ENCODE assay signal across 8 cellular contexts in the genomic region with DNA sequence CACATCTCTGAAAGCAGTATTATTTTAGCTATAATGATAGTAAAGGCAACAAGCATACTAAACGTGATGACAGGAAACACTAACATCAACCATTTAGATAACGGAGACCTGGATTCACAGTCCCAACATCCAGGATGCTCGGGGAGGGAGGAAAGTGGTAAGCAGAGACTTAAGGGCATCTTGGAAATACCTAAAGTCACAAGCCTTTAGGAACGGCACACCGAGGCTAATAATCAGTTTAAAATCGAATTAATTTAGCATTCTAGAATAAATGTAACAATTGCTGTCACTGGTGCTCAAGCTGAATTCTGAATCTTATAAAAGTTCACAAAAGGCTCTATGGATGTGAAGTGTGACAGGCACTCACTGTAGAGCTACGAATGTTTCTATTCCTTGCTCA. TPM values are rescaled to one million over a fixed set of nuclear protein-coding genes. Genes with fewer than 3 reads are reported as not detected.
A peak's percentile ranks its signal among the peaks of the same experiment; 100 is the strongest.
DNase-seq lines count a peak whose midpoint lies in the region; ATAC-seq and TF ChIP-seq lines count a peak whose summit lies in the region.

No MANE protein-coding gene starts in this region.

- H2AK5ac ChIP-seq in IMR-90 (ENCODE audit: low read depth, low read length) = peak overlapping the region; percentile 3; the same call in 1 of the 2 replicates

- peaks cover 3% of the 10 kb centered on the region; the same call in 1 of the 2 replicates for H3K4me1 ChIP-seq in IMR-90 (ENCODE audit: control insufficient read depth, insufficient read depth, low read length)
- H3K4me1 ChIP-seq in mucosa of rectum (ENCODE audit: control insufficient read depth in 2 of 2, insufficient read depth in 2 of 2, low read length in 2 of 2) = peaks cover 3 to 21% of the 10 kb centered on the region in 2 donors

- H3K4ac ChIP-seq in IMR-90 (ENCODE audit: low read depth, low read length) = peak overlapping the region; percentile 91

- H3K56ac ChIP-seq in IMR-90 (ENCODE audit: extremely low read depth, insufficient read depth, low read length) = peak overlapping the region; percentile 83

- POLR2A ChIA-PET in IMR-90 (lab: Charles Lee; ENCODE audit: unreplicated experiment) = interaction anchor here (0.6 kb wide), 4 partner anchors 32 to 426 kb away, joined by 3 to 16 read pairs (median 9); no protein-coding TSS in a partner anchor

- DNase-seq in Ammon's horn (ENCODE audit: low spot score) (peak; percentile 21), IMR-90 (no peak), cardiac fibroblast (ENCODE audit: low read depth in 2 of 2) (peak in 1 of 2 donors; percentile 26), OCI-M2 (lab: John Stamatoyannopoulos, UW; ENCODE audit: unreplicated experiment) (no peak), ecto neural progenitor cell (ENCODE audit: low spot score) (no peak), left lobe of liver (ENCODE audit: low spot score) (no peak)

- H3K36me3 ChIP-seq in IMR-90 (ENCODE audit: control insufficient read depth, insufficient read depth, low read length) (no peaks in the 10 kb centered on the region), mucosa of rectum (ENCODE audit: control insufficient read depth in 2 of 2, insufficient read depth in 2 of 2, low read length in 2 of 2) (no peaks in the 10 kb centered on the region)

- BruUV-seq in IMR-90 (replicated peaks; lab: Mats Ljungman, UMichigan) = no TSS peak

- 0 out of 3 replicates have a peak overlapping the region, but pooled peaks have one; percentile 12 for H2BK15ac ChIP-seq in IMR-90 (ENCODE audit: low read depth, low read length)

- H3K23ac ChIP-seq in IMR-90 (ENCODE audit: low read depth, low read length) = peak overlapping the region; percentile 98; the same call in 1 of the 2 replicates

- peak overlapping the region; percentile 99 for H3K4me3 ChIP-seq in IMR-90 (ENCODE audit: insufficient read depth, low read depth, low read length)
- peak overlapping the region; percentile 79 to 81 for H3K4me3 ChIP-seq in cardiac fibroblast (replicated peaks in 1 of 2; ENCODE audit: low read depth in 2 of 2, low read length in 2 of 2)
- H3K4me3 ChIP-seq in mucosa of rectum (ENCODE audit: low read length in 2 of 2) = peak overlapping the region; percentile 95

- peak overlapping the region; percentile 17 for H3K14ac ChIP-seq in IMR-90 (replicated peaks; ENCODE audit: low read depth, low read length)

- peak overlapping the region; percentile 95 for H3K27ac ChIP-seq in IMR-90 (ENCODE audit: insufficient read depth, low read length)
- no peak overlapping the region for H3K27ac ChIP-seq in mucosa of rectum (ENCODE audit: low read depth in 2 of 2, low read length in 2 of 2)

- TF ChIP-seq POLR2A in IMR-90 (IDR thresholded peaks at IDR 0.05; ENCODE audit: low read depth, low read length) = no peak

- dilution Hi-C loops in IMR-90 (cut with HindIII; ENCODE audit: low sequenced_read_pairs, unreplicated experiment) = no loop called here

- H3K27me3 ChIP-seq in IMR-90 (ENCODE audit: control insufficient read depth, insufficient read depth, low read length) (no peaks in the 10 kb centered on the region), mucosa of rectum (ENCODE audit: control insufficient read depth in 2 of 2, insufficient read depth in 2 of 2, low read length in 2 of 2) (no peaks in the 10 kb centered on the region)

- H2AFZ ChIP-seq in IMR-90 (replicated peaks; ENCODE audit: low read length, poor library complexity) = no peak overlapping the region

- peaks cover 25% of the 10 kb centered on the region; the same call in 1 of the 2 replicates for H4K20me1 ChIP-seq in IMR-90 (ENCODE audit: insufficient read depth, low read length)

- H3K9me3 ChIP-seq in IMR-90 (ENCODE audit: control insufficient read depth, insufficient read depth, low read length) = no peaks in the 10 kb centered on the region
- H3K9me3 ChIP-seq in mucosa of rectum (ENCODE audit: control insufficient read depth in 2 of 2, low read length in 2 of 2) = no peaks in the 10 kb centered on the region

- H3K79me1 ChIP-seq in IMR-90 (ENCODE audit: low read depth in 1 of 2, low read length in 2 of 2) = peaks cover 21 to 50% of the 10 kb centered on the region in 2 experiments

- intact Hi-C loops in IMR-90 (cut with micrococcal nuclease) = loop anchor here (5.0 to 10.0 kb wide), 5 partner anchors 162 to 852 kb away; no protein-coding TSS in a partner anchor

- peak overlapping the region; percentile 2; the same call in 1 of the 2 replicates for H4K91ac ChIP-seq in IMR-90 (ENCODE audit: insufficient read depth, low read depth, low read length)

- H3K18ac ChIP-seq in IMR-90 (ENCODE audit: low read depth, low read length) = peak overlapping the region; percentile 66; the same call in 1 of the 2 replicates

- H2AK9ac ChIP-seq in IMR-90 (replicated peaks; ENCODE audit: low read depth, low read length, poor library complexity) = no peak overlapping the region

- H2BK20ac ChIP-seq in IMR-90 (ENCODE audit: low read depth, low read length) = no peak overlapping the region

- no peak for ATAC-seq in IMR-90 (ENCODE audit: low read depth)
- no peak for ATAC-seq in esophagus mucosa
- ATAC-seq in left lobe of liver = no peak

- H4K5ac ChIP-seq in IMR-90 (ENCODE audit: low read depth, low read length) = peak overlapping the region; percentile 8; the same call in 1 of the 2 replicates

- CTCF ChIA-PET in IMR-90 (lab: Yijun Ruan, JAX) = interaction anchor here (0.6 to 1.4 kb wide), 2 partner anchors 10 to 151 kb away, joined by 3 to 4 read pairs; no protein-coding TSS in a partner anchor

- H3K9ac ChIP-seq in IMR-90 (ENCODE audit: low read depth, low read length) (peak overlapping the region; percentile 95), mucosa of rectum (ENCODE audit: low read depth in 1 of 2, low read length in 2 of 2) (peak overlapping the region; percentile 38 to 91)

- peak overlapping the region; percentile 99 for H3K4me2 ChIP-seq in IMR-90 (ENCODE audit: low read depth, low read length)

- TF ChIP-seq CTCF in IMR-90 (conservative IDR thresholded peaks at IDR 0.05; ENCODE audit: low read depth, low read length) = no peak
- no peak for TF ChIP-seq CTCF in cardiac fibroblast (IDR thresholded peaks at IDR 0.05; ENCODE audit: low read depth, low read length)

- peak overlapping the region; percentile 14 for H2BK120ac ChIP-seq in IMR-90 (ENCODE audit: low read depth, low read length)

- TF ChIP-seq RAD21 in IMR-90 (IDR thresholded peaks at IDR 0.05; ENCODE audit: low read length) = no peak

- peaks cover 3% of the 10 kb centered on the region; the same call in 1 of the 2 replicates for H3K9me1 ChIP-seq in IMR-90 (ENCODE audit: insufficient read depth, low read length)

- H4K8ac ChIP-seq in IMR-90 (ENCODE audit: low read depth in 2 of 2, low read length in 2 of 2) = peak overlapping the region; percentile 9 to 31; a peak in 2 of 4 replicates

- in situ Hi-C loops in IMR-90 (cut with MboI; ENCODE audit: low sequenced_read_pairs) = no loop called here

- 0% methylated on average over 1 of the region's 7 CpGs; no CpG with 5 or more reads in 1 of the 2 experiments for WGBS in IMR-90 (ENCODE audit: extremely low coverage in 2 of 2, insufficient read length in 1 of 2), 2 experiments

- peak overlapping the region; percentile 82 for H2BK5ac ChIP-seq in IMR-90 (ENCODE audit: low read depth, low read length, poor library complexity, severe bottlenecking)

TF ChIP-seq in IMR-90, 13 proteins besides CTCF, POLR2A, EP300 and RAD21:
- no peak for TF ChIP-seq BHLHE40 (IDR thresholded peaks at IDR 0.05; ENCODE audit: low read depth, low read length)
- TF ChIP-seq CHD1 (IDR thresholded peaks at IDR 0.05; ENCODE audit: low read depth, low read length) = no peak
- TF ChIP-seq MAZ (IDR thresholded peaks at IDR 0.05; ENCODE audit: borderline replicate concordance, low read depth, low read length) = no peak
- no peak for TF ChIP-seq ELK1 (IDR thresholded peaks at IDR 0.05; ENCODE audit: borderline replicate concordance, low read depth, low read length)
- no peak for TF ChIP-seq MAFK (IDR thresholded peaks at IDR 0.05; ENCODE audit: low read depth, low read length)
- no peak for TF ChIP-seq SMC3 (IDR thresholded peaks at IDR 0.05; ENCODE audit: low read depth, low read length)
- no peak for TF ChIP-seq CEBPB (IDR thresholded peaks at IDR 0.05; ENCODE audit: low read depth, low read length)
- no peak for TF ChIP-seq RCOR1 (IDR thresholded peaks at IDR 0.05; ENCODE audit: insufficient replicate concordance, low read length)
- TF ChIP-seq, protein P1, sequence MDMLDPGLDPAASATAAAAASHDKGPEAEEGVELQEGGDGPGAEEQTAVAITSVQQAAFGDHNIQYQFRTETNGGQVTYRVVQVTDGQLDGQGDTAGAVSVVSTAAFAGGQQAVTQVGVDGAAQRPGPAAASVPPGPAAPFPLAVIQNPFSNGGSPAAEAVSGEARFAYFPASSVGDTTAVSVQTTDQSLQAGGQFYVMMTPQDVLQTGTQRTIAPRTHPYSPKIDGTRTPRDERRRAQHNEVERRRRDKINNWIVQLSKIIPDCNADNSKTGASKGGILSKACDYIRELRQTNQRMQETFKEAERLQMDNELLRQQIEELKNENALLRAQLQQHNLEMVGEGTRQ (IDR thresholded peaks at IDR 0.05; ENCODE audit: low read depth, low read length) = no peak
- TF ChIP-seq RFX5 (IDR thresholded peaks at IDR 0.05; ENCODE audit: low read depth, low read length) = no peak
- TF ChIP-seq NFE2L2 (IDR thresholded peaks at IDR 0.05; ENCODE audit: low read depth, low read length) = no peak
- TF ChIP-seq FOS (IDR thresholded peaks at IDR 0.05; ENCODE audit: low read depth, low read length) = no peak
- no peak for TF ChIP-seq MXI1 (IDR thresholded peaks at IDR 0.05; ENCODE audit: borderline replicate concordance, low read depth, low read length)

RNA-seq across cellular contexts. Expression of gene CD47, which starts 1.3 kb away (rescaled TPM):
- total RNA-seq in IMR-90 (2012; rRNA removed) (52.0 and 110 TPM in 2 replicates), esophagus mucosa (95.3 TPM), left lobe of liver (21.8 TPM)
- polyA plus RNA-seq in IMR-90 (2012; rRNA removed) = 32.2 and 45.9 TPM in 2 replicates
- polyA plus RNA-seq in IMR-90 (2012; cell fraction: cytosol; rRNA removed) = 21.8 and 23.3 TPM in 2 replicates
- polyA plus RNA-seq in IMR-90 (2012; cell fraction: nucleus; rRNA removed; ENCODE audit: low replicate concordance) = 14.8 and 56.7 TPM in 2 replicates
